Comparison of ENCODE assay signal across 23 cellular contexts in genomic region chr16:3808308-3809063, GRCh38.
DNase-seq lines count a peak whose midpoint lies in the region; ATAC-seq and TF ChIP-seq lines count a peak whose summit lies in the region.
"Had no signal": no experiment of that assay in that cellular context is flagged by ENCODE, and none has a peak within 500 bp of the region (broad histone marks: within the 10 kb centered on the region; RNA-seq: fewer than 3 reads in every experiment).

No MANE protein-coding gene starts in this region.

- H3K27me3 ChIP-seq in CD4-positive, alpha-beta T cell (ENCODE audit: control insufficient read depth, insufficient read depth, low read length) = no peaks in the 10 kb centered on the region
- H3K27me3 ChIP-seq in Peyer's patch = no peaks in the 10 kb centered on the region
- H3K27me3 ChIP-seq: tibial artery had no signal

- peaks cover 70% of the 10 kb centered on the region for H3K4me1 Mint-ChIP-seq in activated CD8-positive, alpha-beta T cell treated with anti-CD3 and anti-CD28 coated beads, Interleukin-2, amount 10 ng/mL, durations not matched to agents 7 days and 5 days (ENCODE audit: low read depth)
- peaks cover 74% of the 10 kb centered on the region for H3K4me1 Mint-ChIP-seq in activated CD8-positive, alpha-beta T cell treated with anti-CD3 and anti-CD28 coated beads for 36 hours (ENCODE audit: low read depth)
- H3K4me1 Mint-ChIP-seq in CD4-positive, alpha-beta T cell (ENCODE audit: low read depth) = peaks cover 92% of the 10 kb centered on the region
- H3K4me1 Mint-ChIP-seq in brain = peaks cover 35% of the 10 kb centered on the region
- H3K4me1 Mint-ChIP-seq in natural killer cell treated with Interleukin-12 subunit alpha and Interleukin-12 subunit beta and Interleukin-15 and Interleukin-18, amount 100 ng/mL, for 72 hours (ENCODE audit: low read depth in 2 of 2) = peaks cover 80 to 87% of the 10 kb centered on the region in 2 donors

- no peak overlapping the region for H3K4me3 ChIP-seq in Peyer's patch
- H3K4me3 ChIP-seq: A549, SK-N-MC, tibial artery had no signal

- H3K9me3 ChIP-seq in CD4-positive, alpha-beta T cell (ENCODE audit: control insufficient read depth, low read length) = no peaks in the 10 kb centered on the region
- no peaks in the 10 kb centered on the region for H3K9me3 ChIP-seq in Peyer's patch
- H3K9me3 ChIP-seq: A549, tibial artery had no signal

- H3K27ac Mint-ChIP-seq in activated CD8-positive, alpha-beta T cell treated with anti-CD3 and anti-CD28 coated beads, Interleukin-2, amount 10 ng/mL, durations not matched to agents 7 days and 5 days = peak overlapping the region; percentile 39
- H3K27ac Mint-ChIP-seq in activated CD8-positive, alpha-beta T cell treated with anti-CD3 and anti-CD28 coated beads for 36 hours = no peak overlapping the region
- peak overlapping the region; percentile 55 for H3K27ac Mint-ChIP-seq in CD4-positive, alpha-beta T cell
- H3K27ac Mint-ChIP-seq in brain = peak overlapping the region in 3 of 5 experiments; percentile 11 to 44 (median 15)
- peak overlapping the region in 1 of 2 donors; percentile 69 for H3K27ac Mint-ChIP-seq in natural killer cell treated with Interleukin-12 subunit alpha and Interleukin-12 subunit beta and Interleukin-15 and Interleukin-18, amount 100 ng/mL, for 72 hours

- no peak for TF ChIP-seq POLR2A in Peyer's patch (IDR thresholded peaks at IDR 0.05)

- no peak for TF ChIP-seq CTCF in activated CD8-positive, alpha-beta T cell treated with anti-CD3 and anti-CD28 coated beads for 36 hours (IDR thresholded peaks at IDR 0.05)
- no peak for TF ChIP-seq CTCF in CD4-positive, alpha-beta T cell (IDR thresholded peaks at IDR 0.05)
- TF ChIP-seq CTCF in brain (conservative IDR thresholded peaks at IDR 0.05) (no peak), Peyer's patch (IDR thresholded peaks at IDR 0.05) (no peak)

- H3K27me3 Mint-ChIP-seq in activated CD8-positive, alpha-beta T cell treated with anti-CD3 and anti-CD28 coated beads, Interleukin-2, amount 10 ng/mL, durations not matched to agents 7 days and 5 days (ENCODE audit: low read depth) = no peaks in the 10 kb centered on the region
- H3K27me3 Mint-ChIP-seq in activated CD8-positive, alpha-beta T cell treated with anti-CD3 and anti-CD28 coated beads for 36 hours = no peaks in the 10 kb centered on the region
- H3K27me3 Mint-ChIP-seq in CD4-positive, alpha-beta T cell = no peaks in the 10 kb centered on the region
- H3K27me3 Mint-ChIP-seq in brain = no peaks in the 10 kb centered on the region
- peaks cover 0 to 3% of the 10 kb centered on the region in 2 donors for H3K27me3 Mint-ChIP-seq in natural killer cell treated with Interleukin-12 subunit alpha and Interleukin-12 subunit beta and Interleukin-15 and Interleukin-18, amount 100 ng/mL, for 72 hours
- H3K27me3 Mint-ChIP-seq: activated CD4-positive, alpha-beta T cell treated with anti-CD3 and anti-CD28 coated beads for 36 hours; CD8-positive, alpha-beta memory T cell had no signal

- CTCF ChIA-PET in activated CD8-positive, alpha-beta T cell treated with anti-CD3 and anti-CD28 coated beads, Interleukin-2, amount 10 ng/mL, durations not matched to agents 7 days and 5 days (lab: Charles Lee) = interaction anchor here (1.1 kb wide), 1 partner anchor 155 kb away, joined by 3 read pairs; no protein-coding TSS in a partner anchor
- CTCF ChIA-PET in activated CD8-positive, alpha-beta T cell treated with anti-CD3 and anti-CD28 coated beads for 36 hours (lab: Charles Lee) = no interaction called here
- CTCF ChIA-PET in CD4-positive, alpha-beta T cell (lab: Charles Lee) = no interaction called here

- intact Hi-C loops in activated CD8-positive, alpha-beta T cell treated with anti-CD3 and anti-CD28 coated beads for 36 hours (cut with micrococcal nuclease) = no loop called here
- intact Hi-C loops in CD4-positive, alpha-beta T cell (cut with DNase I, micrococcal nuclease) = no loop called here

- no peak overlapping the region for H3K27ac ChIP-seq in CD4-positive, alpha-beta T cell (ENCODE audit: low read depth, low read length)
- H3K27ac ChIP-seq in Peyer's patch = no peak overlapping the region
- H3K27ac ChIP-seq: A549, SK-N-MC, tibial artery had no signal

- H3K36me3 Mint-ChIP-seq in activated CD8-positive, alpha-beta T cell treated with anti-CD3 and anti-CD28 coated beads, Interleukin-2, amount 10 ng/mL, durations not matched to agents 7 days and 5 days (ENCODE audit: low read depth) = peaks cover 50% of the 10 kb centered on the region
- peaks cover 32% of the 10 kb centered on the region for H3K36me3 Mint-ChIP-seq in activated CD8-positive, alpha-beta T cell treated with anti-CD3 and anti-CD28 coated beads for 36 hours (ENCODE audit: low read depth)
- H3K36me3 Mint-ChIP-seq in CD4-positive, alpha-beta T cell (ENCODE audit: low read depth) = peaks cover 75% of the 10 kb centered on the region
- peaks cover 52% of the 10 kb centered on the region for H3K36me3 Mint-ChIP-seq in brain
- peaks cover 5% of the 10 kb centered on the region for H3K36me3 Mint-ChIP-seq in natural killer cell treated with Interleukin-12 subunit alpha and Interleukin-12 subunit beta and Interleukin-15 and Interleukin-18, amount 100 ng/mL, for 72 hours

- H3K4me3 Mint-ChIP-seq in activated CD8-positive, alpha-beta T cell treated with anti-CD3 and anti-CD28 coated beads, Interleukin-2, amount 10 ng/mL, durations not matched to agents 7 days and 5 days = no peak overlapping the region
- H3K4me3 Mint-ChIP-seq in activated CD8-positive, alpha-beta T cell treated with anti-CD3 and anti-CD28 coated beads for 36 hours = no peak overlapping the region
- peak overlapping the region; percentile 44 for H3K4me3 Mint-ChIP-seq in CD4-positive, alpha-beta T cell
- H3K4me3 Mint-ChIP-seq in brain = no peak overlapping the region
- peak overlapping the region; percentile 51 for H3K4me3 Mint-ChIP-seq in natural killer cell treated with Interleukin-12 subunit alpha and Interleukin-12 subunit beta and Interleukin-15 and Interleukin-18, amount 100 ng/mL, for 72 hours
- H3K4me3 Mint-ChIP-seq: activated CD4-positive, alpha-beta T cell treated with anti-CD3 and anti-CD28 coated beads for 36 hours; neural crest cell had no signal

- H3K9me3 Mint-ChIP-seq in activated CD8-positive, alpha-beta T cell treated with anti-CD3 and anti-CD28 coated beads, Interleukin-2, amount 10 ng/mL, durations not matched to agents 7 days and 5 days (ENCODE audit: insufficient read depth) = no peaks in the 10 kb centered on the region
- no peaks in the 10 kb centered on the region for H3K9me3 Mint-ChIP-seq in activated CD8-positive, alpha-beta T cell treated with anti-CD3 and anti-CD28 coated beads for 36 hours
- H3K9me3 Mint-ChIP-seq in CD4-positive, alpha-beta T cell = no peaks in the 10 kb centered on the region
- H3K9me3 Mint-ChIP-seq in brain = no peaks in the 10 kb centered on the region
- H3K9me3 Mint-ChIP-seq in natural killer cell treated with Interleukin-12 subunit alpha and Interleukin-12 subunit beta and Interleukin-15 and Interleukin-18, amount 100 ng/mL, for 72 hours = no peaks in the 10 kb centered on the region
- H3K9me3 Mint-ChIP-seq: CD8-positive, alpha-beta memory T cell; neural crest cell had no signal

- POLR2A ChIA-PET in activated CD8-positive, alpha-beta T cell treated with anti-CD3 and anti-CD28 coated beads, Interleukin-2, amount 10 ng/mL, durations not matched to agents 7 days and 5 days (lab: Charles Lee) = no interaction called here
- POLR2A ChIA-PET in activated CD8-positive, alpha-beta T cell treated with anti-CD3 and anti-CD28 coated beads for 36 hours (lab: Charles Lee) = no interaction called here
- POLR2A ChIA-PET in CD4-positive, alpha-beta T cell (lab: Charles Lee) = interaction anchor here (1.3 kb wide), 1 partner anchor 15 kb away, joined by 3 read pairs; no protein-coding TSS in a partner anchor

- H3K4me1 ChIP-seq in Peyer's patch = peaks cover 0 to 19% (median 0%) of the 10 kb centered on the region in 4 donors
- H3K4me1 ChIP-seq: A549 had no signal

- DNase-seq in activated CD8-positive, alpha-beta T cell treated with anti-CD3 and anti-CD28 coated beads, Interleukin-2, amount 10 ng/mL, durations not matched to agents 7 days and 5 days = no peak
- no peak for DNase-seq in activated CD8-positive, alpha-beta T cell treated with anti-CD3 and anti-CD28 coated beads for 36 hours
- DNase-seq in CD4-positive, alpha-beta T cell = no peak
- DNase-seq in natural killer cell treated with Interleukin-12 subunit alpha and Interleukin-12 subunit beta and Interleukin-15 and Interleukin-18, amount 100 ng/mL, for 72 hours (ENCODE audit: low spot score) = no peak
- DNase-seq in hippocampal formation (lab: John Stamatoyannopoulos, UW) (no peak), ureter (ENCODE audit: low spot score) (no peak), Peyer's patch (no peak)
- DNase-seq: activated CD4-positive, alpha-beta T cell treated with anti-CD3 and anti-CD28 coated beads for 36 hours; activated T-cell treated with anti-CD3 and anti-CD28 coated beads for 4 hours; amygdala; CD8-positive, alpha-beta memory T cell; DMS79 treated with DMSO at 0.1 percent for 48 hours; islet precursor cell; mesenchymal stem cell; NCI-H1105 treated with DMSO at 0.1 percent for 48 hours; NCI-H2107; NCI-H526 treated with DMSO at 0.1 percent for 48 hours; OCI-M1 had no signal

- ATAC-seq in activated CD8-positive, alpha-beta T cell treated with anti-CD3 and anti-CD28 coated beads, Interleukin-2, amount 10 ng/mL, durations not matched to agents 7 days and 5 days = no peak
- no peak for ATAC-seq in activated CD8-positive, alpha-beta T cell treated with anti-CD3 and anti-CD28 coated beads for 36 hours
- no peak for ATAC-seq in CD4-positive, alpha-beta T cell (ENCODE audit: poor library complexity)
- ATAC-seq in natural killer cell treated with Interleukin-12 subunit alpha and Interleukin-12 subunit beta and Interleukin-15 and Interleukin-18, amount 100 ng/mL, for 72 hours = no peak
- ATAC-seq: A549 had no signal

- H3K36me3 ChIP-seq in Peyer's patch = peaks cover 0 to 33% (median 0%) of the 10 kb centered on the region in 3 donors

Comparison
In these comparisons a context has a peak if more than half of its experiments do, and no peak if none do; other contexts are left out.
1. H3K4me3 Mint-ChIP-seq: peak in CD4-positive, alpha-beta T cell (single experiment) and natural killer cell treated with Interleukin-12 subunit alpha and Interleukin-12 subunit beta and Interleukin-15 and Interleukin-18, amount 100 ng/mL, for 72 hours (single experiment); none in activated CD8-positive, alpha-beta T cell treated with anti-CD3 and anti-CD28 coated beads, Interleukin-2, amount 10 ng/mL, durations not matched to agents 7 days and 5 days (single experiment), activated CD8-positive, alpha-beta T cell treated with anti-CD3 and anti-CD28 coated beads for 36 hours (single experiment) and brain (0 of 5).